ENCODE assay signal across 25 cellular contexts in genomic region chr1:49465486-49466185, GRCh38.
DNase-seq lines count a peak whose midpoint lies in the region; ATAC-seq, FAIRE-seq and TF ChIP-seq lines count a peak whose summit lies in the region.
"Had no signal": no experiment of that assay in that cellular context is flagged by ENCODE, and none has a peak within 500 bp of the region (broad histone marks: within the 10 kb centered on the region; RNA-seq: fewer than 3 reads in every experiment).

No MANE protein-coding gene starts in this region.

- no peak for ATAC-seq in heart right ventricle
- ATAC-seq: CD8-positive, alpha-beta T cell; GM23338; Panc1 had no signal

- TF ChIP-seq CTCF in bronchial epithelial cell (IDR thresholded peaks at IDR 0.05; ENCODE audit: insufficient read depth, low read length, severe bottlenecking): no peak
- no peak for TF ChIP-seq CTCF in heart right ventricle (IDR thresholded peaks at IDR 0.05)

- intact Hi-C loops in heart right ventricle (cut with DNase I): no loop called here

- WGBS in heart right ventricle, 2 donors: 61 to 66% methylated on average over 4 of the region's 4 CpGs

- H3K36me3 ChIP-seq in bronchial epithelial cell (ENCODE audit: control insufficient read depth, insufficient read depth, low read length) (no peaks in the 10 kb centered on the region), heart right ventricle (no peaks in the 10 kb centered on the region)

- H3K4me3 ChIP-seq in bronchial epithelial cell (ENCODE audit: low read depth, low read length): no peak overlapping the region
- no peak overlapping the region for H3K4me3 ChIP-seq in heart right ventricle
- H3K4me3 ChIP-seq: GM23338, SK-N-MC had no signal

- DNase-seq in LoVo (ENCODE audit: low spot score): peak; percentile 20
- DNase-seq in NCI-H69 (lab: John Stamatoyannopoulos, UW): peak; percentile 39
- DNase-seq in bronchial epithelial cell (ENCODE audit: low read depth): peak; percentile 21
- DNase-seq in renal cortical epithelial cell (ENCODE audit: low read depth): peak; percentile 77
- no peak for DNase-seq in activated T-cell treated with anti-CD3 and anti-CD28 coated beads for 4 hours
- DNase-seq in activated gamma-delta T cell treated with Interleukin-2 at 50 U/mL for 16 hours: no peak
- DNase-seq in heart right ventricle: no peak
- DNase-seq: Caco-2; CD8-positive, alpha-beta T cell; H9; IMR-90; KG1; NCI-H1048; NCI-H1417; NCI-H1694; NCI-H2029 treated with DMSO at 0.1 percent for 48 hours; NCI-H2171 treated with DMSO at 0.1 percent for 48 hours; NCI-H524; SHP77 treated with DMSO at 0.1 percent for 48 hours had no signal

- FAIRE-seq in bronchial epithelial cell (lab: Jason Lieb, UNC): no peak
- FAIRE-seq: G401.6 had no signal

- peaks cover 0 to 3% (median 0%) of the 10 kb centered on the region in 11 donors for H3K9me3 ChIP-seq in heart right ventricle
- H3K9me3 ChIP-seq: Caco-2 had no signal

- H3K27me3 ChIP-seq in bronchial epithelial cell (ENCODE audit: control insufficient read depth, insufficient read depth, low read length): no peaks in the 10 kb centered on the region
- H3K27me3 ChIP-seq in heart right ventricle: no peaks in the 10 kb centered on the region

- no peaks in the 10 kb centered on the region for H3K4me1 ChIP-seq in heart right ventricle
- H3K4me1 ChIP-seq: Caco-2 had no signal

- no peak overlapping the region for H3K27ac ChIP-seq in heart right ventricle
- H3K27ac ChIP-seq: C4-2B, RWPE1, SK-N-MC had no signal

Comparison
In these comparisons a context has a peak if more than half of its experiments do, and no peak if none do; other contexts are left out.
1. DNase-seq: peak in LoVo (single experiment), NCI-H69 (single experiment), bronchial epithelial cell (single experiment) and renal cortical epithelial cell (single experiment); none in activated T-cell treated with anti-CD3 and anti-CD28 coated beads for 4 hours (single experiment), activated gamma-delta T cell treated with Interleukin-2 at 50 U/mL for 16 hours (single experiment) and heart right ventricle (0 of 2).